Comparison of ENCODE assay signal across 8 cellular contexts in genomic region chr20:57048027-57048869, GRCh38.
DNase-seq lines count a peak whose midpoint lies in the region; ATAC-seq, FAIRE-seq and TF ChIP-seq lines count a peak whose summit lies in the region.

No MANE protein-coding gene starts in this region.

- H3K27ac ChIP-seq in C4-2B: peak overlapping the region; percentile 0; the same call in 1 of the 2 replicates
- H3K27ac ChIP-seq in esophagus squamous epithelium: peak overlapping the region; percentile 58 to 86 (median 71)

- H3K4me1 ChIP-seq in esophagus squamous epithelium: peaks cover 20 to 47% (median 22%) of the 10 kb centered on the region in 3 donors

- ATAC-seq in HG02970 (IDR thresholded peaks at IDR 0.05; ENCODE audit: low FRiP score, unreplicated experiment) (no peak), GM21576 (IDR thresholded peaks at IDR 0.05; ENCODE audit: unreplicated experiment) (no peak)

- peaks cover 0 to 17% (median 0%) of the 10 kb centered on the region in 4 donors for H3K27me3 ChIP-seq in esophagus squamous epithelium

- intact Hi-C loops in esophagus squamous epithelium (cut with DNase I): no loop called here

- H3K9me3 ChIP-seq in esophagus squamous epithelium: no peaks in the 10 kb centered on the region

- no peaks in the 10 kb centered on the region for H3K36me3 ChIP-seq in esophagus squamous epithelium

- H3K4me3 ChIP-seq in esophagus squamous epithelium (no peak overlapping the region), retinal pigment epithelial cell (ENCODE audit: low read length) (no peak overlapping the region)

- TF ChIP-seq POLR2A in esophagus squamous epithelium (IDR thresholded peaks at IDR 0.05): no peak

- peak; percentile 41 for DNase-seq in GM19238 (ENCODE audit: insufficient read length, low spot score)
- peak; percentile 49 for DNase-seq in RCC 7860 (ENCODE audit: low spot score)
- DNase-seq in esophagus squamous epithelium (lab: John Stamatoyannopoulos, UW): no peak
- peak; percentile 2 for DNase-seq in retinal pigment epithelial cell (ENCODE audit: low read depth)
- DNase-seq in NCI-H2196 (lab: John Stamatoyannopoulos, UW; ENCODE audit: unreplicated experiment): no peak

- no peak for FAIRE-seq in RCC 7860 (lab: Jason Lieb, UNC)

- peak; percentile 87 for TF ChIP-seq CTCF in C4-2B (conservative IDR thresholded peaks at IDR 0.05)
- TF ChIP-seq CTCF in esophagus squamous epithelium (IDR thresholded peaks at IDR 0.05): peak in 5 of 6 experiments; percentile 65 to 91 (median 80)
- TF ChIP-seq CTCF in retinal pigment epithelial cell (conservative IDR thresholded peaks at IDR 0.05; ENCODE audit: low read depth, low read length): peak; percentile 68

- WGBS in esophagus squamous epithelium, 2 donors: 28 to 41% methylated on average over 11 to 14 of the region's 14 CpGs

Comparison
In these comparisons a context has a peak if more than half of its experiments do, and no peak if none do; other contexts are left out.
1. DNase-seq: peak in GM19238 (single experiment), RCC 7860 (single experiment) and retinal pigment epithelial cell (single experiment); none in esophagus squamous epithelium (single experiment) and NCI-H2196 (single experiment).
2. Peak in every context shown above with its lines, with median percentiles within 50 percentile points of each other: CTCF ChIP-seq.